ENCODE assay signal across 15 cellular contexts in genomic region chr7:27367930-27368549, GRCh38.
"Had no signal": no experiment of that assay in that cellular context is flagged by ENCODE, and none has a peak within 500 bp of the region (broad histone marks: within the 10 kb centered on the region; RNA-seq: fewer than 3 reads in every experiment).

No MANE protein-coding gene starts in this region.

- FAIRE-seq: kidney had no signal

- H3K27me3 ChIP-seq: ascending aorta, breast epithelium, gastrocnemius medialis, spleen, tibial artery had no signal

- H3K27ac Mint-ChIP-seq: effector memory CD8-positive, alpha-beta T cell; T-cell had no signal

- ATAC-seq: effector memory CD8-positive, alpha-beta T cell; gastrocnemius medialis; sciatic nerve had no signal

- H3K4me3 Mint-ChIP-seq: effector memory CD8-positive, alpha-beta T cell; T-cell had no signal

- H3K36me3 ChIP-seq: ascending aorta, breast epithelium, gastrocnemius medialis, left ventricle myocardium inferior, spleen, tibial artery had no signal

- DNase-seq: activated CD4-positive, CD25-positive, alpha-beta regulatory T cell treated with anti-CD3 and anti-CD28 coated beads, Interleukin-2, amount 50 U/mL, for 72 hours; activated naive CD4-positive, alpha-beta T cell treated with Interleukin-2 at 50 U/mL for 16 hours; dermis blood vessel endothelial cell; effector memory CD8-positive, alpha-beta T cell; gastrocnemius medialis; left ventricle myocardium inferior; spleen; stimulated activated CD4-positive, alpha-beta T cell treated with anti-CD3 and anti-CD28 coated beads, Interleukin-1b, Interleukin-23, amount 100 ng/mL, for 48 hours; T-cell; T-helper 9 cell; tibial artery had no signal

- H3K27ac ChIP-seq: ascending aorta, gastrocnemius medialis, left ventricle myocardium inferior, spleen, tibial artery had no signal

- H3K9me3 ChIP-seq: ascending aorta, breast epithelium, gastrocnemius medialis, left ventricle myocardium inferior, spleen, tibial artery had no signal

- H3K4me1 Mint-ChIP-seq: T-cell had no signal

- H3K4me1 ChIP-seq: ascending aorta, breast epithelium, left ventricle myocardium inferior, tibial artery had no signal

- H3K4me3 ChIP-seq: ascending aorta, breast epithelium, gastrocnemius medialis, left ventricle myocardium inferior, spleen, tibial artery had no signal

- H3K9me3 Mint-ChIP-seq: effector memory CD8-positive, alpha-beta T cell; T-cell had no signal

- H3K36me3 Mint-ChIP-seq: T-cell had no signal
